In genomic region chr6:73728548-73729205, GRCh38 we compare ENCODE assay signal across 10 cellular contexts. TPM values are rescaled to one million over a fixed set of nuclear protein-coding genes. Genes with fewer than 3 reads are reported as not detected.
A peak's percentile ranks its signal among the peaks of the same experiment; 100 is the strongest.
DNase-seq lines count a peak whose midpoint lies in the region; ATAC-seq lines count a peak whose summit lies in the region.
"Had no signal": no experiment of that assay in that cellular context is flagged by ENCODE, and none has a peak within 500 bp of the region (broad histone marks: within the 10 kb centered on the region; RNA-seq: fewer than 3 reads in every experiment).

No MANE protein-coding gene starts in this region.

- no peaks in the 10 kb centered on the region for H3K9me3 Mint-ChIP-seq in effector memory CD8-positive, alpha-beta T cell

- peaks cover 0 to 2% of the 10 kb centered on the region in 2 donors for H3K4me1 Mint-ChIP-seq in effector memory CD8-positive, alpha-beta T cell (ENCODE audit: low read depth in 2 of 2)

- no peak overlapping the region for H3K27ac Mint-ChIP-seq in effector memory CD8-positive, alpha-beta T cell

- H3K4me3 Mint-ChIP-seq in effector memory CD8-positive, alpha-beta T cell = no peak overlapping the region

- no peaks in the 10 kb centered on the region for H3K27me3 Mint-ChIP-seq in effector memory CD8-positive, alpha-beta T cell

- ATAC-seq in GM18498 (IDR thresholded peaks at IDR 0.05; ENCODE audit: unreplicated experiment) = peak; percentile 71
- peak; percentile 62 for ATAC-seq in GM21360 (IDR thresholded peaks at IDR 0.05; ENCODE audit: unreplicated experiment)
- peak; percentile 43 for ATAC-seq in HG03280 (IDR thresholded peaks at IDR 0.05; ENCODE audit: unreplicated experiment)
- ATAC-seq in effector memory CD8-positive, alpha-beta T cell (replicated peaks) = no peak
- ATAC-seq: Panc1 had no signal

- no peaks in the 10 kb centered on the region for H3K36me3 Mint-ChIP-seq in effector memory CD8-positive, alpha-beta T cell (ENCODE audit: insufficient read depth)

- DNase-seq in activated T-cell treated with anti-CD3 and anti-CD28 coated beads, Interleukin-2, amount 50 U/mL, for 48 hours = peak; percentile 68 to 69
- DNase-seq in HT-29 (ENCODE audit: low spot score) = no peak
- DNase-seq in effector memory CD8-positive, alpha-beta T cell = no peak
- no peak for DNase-seq in Ammon's horn (ENCODE audit: low spot score)
- no peak for DNase-seq in D341Med (ENCODE audit: low spot score)
- DNase-seq: Caco-2 had no signal

RNA-seq across cellular contexts. Expression of gene CD109, which starts 32.7 kb away (rescaled TPM):
- total RNA-seq in HT-29 (2014; rRNA removed; shearing (Covaris generic)) = not detected in 2 replicates

Comparison
In these comparisons a context has a peak if more than half of its experiments do, and no peak if none do; other contexts are left out.
1. DNase-seq: peak in activated T-cell treated with anti-CD3 and anti-CD28 coated beads, Interleukin-2, amount 50 U/mL, for 48 hours (2 of 2); none in HT-29 (single experiment), effector memory CD8-positive, alpha-beta T cell (0 of 3), Ammon's horn (single experiment) and D341Med (single experiment).